ENCODE assay signal across 18 cellular contexts in genomic region chr20:49762940-49763766, GRCh38. TPM values are rescaled to one million over a fixed set of nuclear protein-coding genes. Genes with fewer than 3 reads are reported as not detected.
A peak's percentile ranks its signal among the peaks of the same experiment; 100 is the strongest.
DNase-seq lines count a peak whose midpoint lies in the region; ATAC-seq and TF ChIP-seq lines count a peak whose summit lies in the region.
"Had no signal": no experiment of that assay in that cellular context is flagged by ENCODE, and none has a peak within 500 bp of the region (broad histone marks: within the 10 kb centered on the region; RNA-seq: fewer than 3 reads in every experiment).

No MANE protein-coding gene starts in this region.

- CTCF ChIA-PET in HEK293 (lab: Yijun Ruan, JAX) (interaction anchor here (0.6 to 1.4 kb wide), 3 partner anchors 77 to 154 kb away, joined by 3 to 4 read pairs (median 4); no protein-coding TSS in a partner anchor), PC-9 (lab: Charles Lee) (interaction anchor here (0.7 kb wide), 1 partner anchor 75 kb away, joined by 3 read pairs; no protein-coding TSS in a partner anchor)

- intact Hi-C loops in PC-9 (cut with micrococcal nuclease; ENCODE audit: unreplicated experiment) = loop anchor here (10.0 kb wide), 1 partner anchor 322 kb away; no protein-coding TSS in a partner anchor

- H3K79me2 ChIP-seq in PC-9 (ENCODE audit: low read depth) = peaks cover 13% of the 10 kb centered on the region; the same call in 1 of the 2 replicates

- POLR2A ChIA-PET in HEK293 (lab: Yijun Ruan, JAX) = no interaction called here
- POLR2A ChIA-PET in PC-9 (lab: Charles Lee; ENCODE audit: unreplicated experiment) = interaction anchor here (0.5 to 0.7 kb wide), 5 partner anchors 10 to 303 kb away, joined by 3 to 5 read pairs (median 4); no protein-coding TSS in a partner anchor

- ATAC-seq in GM18907 (IDR thresholded peaks at IDR 0.05; ENCODE audit: unreplicated experiment) = no peak

- H3K4me1 Mint-ChIP-seq in endodermal cell (peaks cover 43% of the 10 kb centered on the region), progenitor cell of endocrine pancreas (ENCODE audit: low read depth) (peaks cover 21% of the 10 kb centered on the region)

- H3K9me3 Mint-ChIP-seq in endodermal cell = no peaks in the 10 kb centered on the region
- no peaks in the 10 kb centered on the region for H3K9me3 Mint-ChIP-seq in progenitor cell of endocrine pancreas (ENCODE audit: low read depth)

- peak; percentile 53 to 95 for DNase-seq in PC-9
- DNase-seq in endodermal cell = peak; percentile 84
- no peak for DNase-seq in progenitor cell of endocrine pancreas (ENCODE audit: low spot score, unreplicated experiment)
- no peak for DNase-seq in Kasumi-1 (lab: John Stamatoyannopoulos, UW)
- no peak for DNase-seq in kidney tubule cell (ENCODE audit: low spot score)
- DNase-seq: activated CD4-positive, alpha-beta T cell treated with anti-CD3 and anti-CD28 coated beads, Interleukin-2, amount 10 ng/mL, durations not matched to agents 24 days and 14 days; activated CD8-positive, alpha-beta memory T cell treated with anti-CD3 and anti-CD28 coated beads, Interleukin-2, amount 50 U/mL, for 4 hours; activated effector memory CD4-positive, alpha-beta T cell treated with anti-CD3 and anti-CD28 coated beads, Interleukin-2, amount 50 U/mL, for 16 hours; AML-193; COR-L47; foreskin melanocyte; KBM-7; NCI-H1105; NCI-H526 had no signal

- TF ChIP-seq CTCF in HEK293 (tag by site-specific recombination; IDR thresholded peaks at IDR 0.05) (no peak), PC-9 (conservative IDR thresholded peaks at IDR 0.05) (no peak), endodermal cell (conservative IDR thresholded peaks at IDR 0.05) (no peak), progenitor cell of endocrine pancreas (IDR thresholded peaks at IDR 0.05; ENCODE audit: unreplicated experiment) (no peak)

- H3K9me3 ChIP-seq in HEK293 (ENCODE audit: control insufficient read depth, insufficient read depth, low read depth, low read length) (no peaks in the 10 kb centered on the region), PC-9 (ENCODE audit: insufficient read depth, low read depth) (no peaks in the 10 kb centered on the region), endodermal cell (ENCODE audit: control insufficient read depth, low read length) (no peaks in the 10 kb centered on the region)
- H3K9me3 ChIP-seq: HAP-1, vagina had no signal

- no peaks in the 10 kb centered on the region for H4K20me1 ChIP-seq in PC-9 (ENCODE audit: insufficient read depth)

- peak overlapping the region; percentile 94 for H3K27ac Mint-ChIP-seq in endodermal cell
- H3K27ac Mint-ChIP-seq in progenitor cell of endocrine pancreas = peak overlapping the region; percentile 20
- H3K27ac Mint-ChIP-seq: activated CD4-positive, alpha-beta T cell treated with anti-CD3 and anti-CD28 coated beads, Interleukin-2, amount 10 ng/mL, durations not matched to agents 24 days and 14 days had no signal

- peaks cover 52% of the 10 kb centered on the region for H3F3A ChIP-seq in PC-9 (ENCODE audit: insufficient read depth, low read depth)

- H3K4me2 ChIP-seq in PC-9 = peak overlapping the region; percentile 39

- H3K27ac ChIP-seq in HEK293 (ENCODE audit: extremely low read depth, low read depth, low read length) (no peak overlapping the region), PC-9 (peak overlapping the region; percentile 96), endodermal cell (ENCODE audit: low read depth, low read length) (no peak overlapping the region)
- H3K27ac ChIP-seq: vagina had no signal

- H3K4me3 ChIP-seq in HEK293 (ENCODE audit: low read depth, low read length) = no peak overlapping the region
- H3K4me3 ChIP-seq in PC-9 = no peak overlapping the region
- H3K4me3 ChIP-seq in endodermal cell (ENCODE audit: low read length) = no peak overlapping the region
- H3K4me3 ChIP-seq: HAP-1, vagina had no signal

- H3K9ac ChIP-seq in endodermal cell (ENCODE audit: extremely low read depth, low read length, poor library complexity, severe bottlenecking) = no peak overlapping the region

- WGBS in endodermal cell (ENCODE audit: insufficient coverage in 1 of 2, insufficient read length in 1 of 2), 2 experiments = 49 to 59% methylated on average over 6 to 12 of the region's 12 CpGs

- H3K27me3 ChIP-seq in PC-9 (ENCODE audit: insufficient read depth, low read depth) (no peaks in the 10 kb centered on the region), endodermal cell (ENCODE audit: control insufficient read depth, insufficient read depth, low read length, poor library complexity, severe bottlenecking) (no peaks in the 10 kb centered on the region)
- H3K27me3 ChIP-seq: vagina had no signal

- H3K4me1 ChIP-seq in HEK293 (ENCODE audit: control insufficient read depth, insufficient read depth, low read length) (no peaks in the 10 kb centered on the region), PC-9 (replicated peaks; ENCODE audit: insufficient read depth) (peaks cover 74% of the 10 kb centered on the region), endodermal cell (ENCODE audit: control insufficient read depth, insufficient read depth, low read length) (peaks cover 3% of the 10 kb centered on the region)

- no peaks in the 10 kb centered on the region for H3K27me3 Mint-ChIP-seq in endodermal cell (ENCODE audit: insufficient read depth)
- peaks cover 5% of the 10 kb centered on the region for H3K27me3 Mint-ChIP-seq in progenitor cell of endocrine pancreas

- no TSS peak for BruUV-seq in PC-9 (replicated peaks; lab: Mats Ljungman, UMichigan)

- peak overlapping the region; percentile 32; the same call in 1 of the 2 replicates for H2AFZ ChIP-seq in PC-9

- H3K36me3 ChIP-seq in HEK293 (ENCODE audit: control insufficient read depth in 2 of 2, insufficient read depth in 1 of 2, low read length in 2 of 2) (no peaks in the 10 kb centered on the region), PC-9 (ENCODE audit: low read depth) (no peaks in the 10 kb centered on the region), endodermal cell (ENCODE audit: control insufficient read depth, insufficient read depth, low read length) (no peaks in the 10 kb centered on the region)
- H3K36me3 ChIP-seq: HAP-1, vagina had no signal

- no peaks in the 10 kb centered on the region for H3K9me2 ChIP-seq in PC-9 (ENCODE audit: insufficient read depth)

- H3K4me3 Mint-ChIP-seq in endodermal cell (no peak overlapping the region), progenitor cell of endocrine pancreas (ENCODE audit: low read depth) (no peak overlapping the region)
- H3K4me3 Mint-ChIP-seq: activated CD4-positive, alpha-beta T cell treated with anti-CD3 and anti-CD28 coated beads, Interleukin-2, amount 10 ng/mL, durations not matched to agents 24 days and 14 days had no signal

- no peaks in the 10 kb centered on the region for H3K36me3 Mint-ChIP-seq in endodermal cell (ENCODE audit: low read depth)
- H3K36me3 Mint-ChIP-seq in progenitor cell of endocrine pancreas (ENCODE audit: insufficient read depth) = no peaks in the 10 kb centered on the region

TF ChIP-seq in HEK293, 187 proteins besides CTCF, POLR2A, EP300 and RAD21:
- TF ChIP-seq, protein P1, sequence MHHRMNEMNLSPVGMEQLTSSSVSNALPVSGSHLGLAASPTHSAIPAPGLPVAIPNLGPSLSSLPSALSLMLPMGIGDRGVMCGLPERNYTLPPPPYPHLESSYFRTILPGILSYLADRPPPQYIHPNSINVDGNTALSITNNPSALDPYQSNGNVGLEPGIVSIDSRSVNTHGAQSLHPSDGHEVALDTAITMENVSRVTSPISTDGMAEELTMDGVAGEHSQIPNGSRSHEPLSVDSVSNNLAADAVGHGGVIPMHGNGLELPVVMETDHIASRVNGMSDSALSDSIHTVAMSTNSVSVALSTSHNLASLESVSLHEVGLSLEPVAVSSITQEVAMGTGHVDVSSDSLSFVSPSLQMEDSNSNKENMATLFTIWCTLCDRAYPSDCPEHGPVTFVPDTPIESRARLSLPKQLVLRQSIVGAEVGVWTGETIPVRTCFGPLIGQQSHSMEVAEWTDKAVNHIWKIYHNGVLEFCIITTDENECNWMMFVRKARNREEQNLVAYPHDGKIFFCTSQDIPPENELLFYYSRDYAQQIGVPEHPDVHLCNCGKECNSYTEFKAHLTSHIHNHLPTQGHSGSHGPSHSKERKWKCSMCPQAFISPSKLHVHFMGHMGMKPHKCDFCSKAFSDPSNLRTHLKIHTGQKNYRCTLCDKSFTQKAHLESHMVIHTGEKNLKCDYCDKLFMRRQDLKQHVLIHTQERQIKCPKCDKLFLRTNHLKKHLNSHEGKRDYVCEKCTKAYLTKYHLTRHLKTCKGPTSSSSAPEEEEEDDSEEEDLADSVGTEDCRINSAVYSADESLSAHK (tag by site-specific recombination; IDR thresholded peaks at IDR 0.05) = peak; percentile 55; the same call in 1 of the 2 replicates
- TF ChIP-seq ZNF621 (tag by site-specific recombination; IDR thresholded peaks at IDR 0.05) = no peak

RNA-seq across cellular contexts. Expression of gene B4GALT5, which starts 49.5 kb away (rescaled TPM):
- total RNA-seq in PC-9 (2021) = 61.7 and 63.1 TPM in 2 replicates
- 10 to 100 TPM; 57.0 to 58.8 TPM for total RNA-seq in endodermal cell
- polyA plus RNA-seq in endodermal cell (2013, experiment 1 of 2) = 41.0 TPM
- polyA plus RNA-seq in endodermal cell (2013, experiment 2 of 2) = 35.9 TPM
- 58.6 and 58.8 TPM in 2 replicates for total RNA-seq in progenitor cell of endocrine pancreas

RNA-seq across cellular contexts. Expression of gene SLC9A8, which starts 49.5 kb away (rescaled TPM):
- 12.7 and 21.4 TPM in 2 replicates for total RNA-seq in PC-9 (2021)
- total RNA-seq in endodermal cell = 10 to 100 TPM in 1 of 2 donors, 1 to 10 TPM in 1; 8.6 to 10.3 TPM
- 8.2 TPM for polyA plus RNA-seq in endodermal cell (2013, experiment 1 of 2)
- polyA plus RNA-seq in endodermal cell (2013, experiment 2 of 2) = 7.0 TPM
- 9.9 and 11.4 TPM in 2 replicates for total RNA-seq in progenitor cell of endocrine pancreas

Comparison
In these comparisons a context has a peak if more than half of its experiments do, and no peak if none do; other contexts are left out.
1. DNase-seq: peak in PC-9 (2 of 2) and endodermal cell (single experiment); none in progenitor cell of endocrine pancreas (single experiment), Kasumi-1 (0 of 2) and kidney tubule cell (single experiment).